In the genomic region with DNA sequence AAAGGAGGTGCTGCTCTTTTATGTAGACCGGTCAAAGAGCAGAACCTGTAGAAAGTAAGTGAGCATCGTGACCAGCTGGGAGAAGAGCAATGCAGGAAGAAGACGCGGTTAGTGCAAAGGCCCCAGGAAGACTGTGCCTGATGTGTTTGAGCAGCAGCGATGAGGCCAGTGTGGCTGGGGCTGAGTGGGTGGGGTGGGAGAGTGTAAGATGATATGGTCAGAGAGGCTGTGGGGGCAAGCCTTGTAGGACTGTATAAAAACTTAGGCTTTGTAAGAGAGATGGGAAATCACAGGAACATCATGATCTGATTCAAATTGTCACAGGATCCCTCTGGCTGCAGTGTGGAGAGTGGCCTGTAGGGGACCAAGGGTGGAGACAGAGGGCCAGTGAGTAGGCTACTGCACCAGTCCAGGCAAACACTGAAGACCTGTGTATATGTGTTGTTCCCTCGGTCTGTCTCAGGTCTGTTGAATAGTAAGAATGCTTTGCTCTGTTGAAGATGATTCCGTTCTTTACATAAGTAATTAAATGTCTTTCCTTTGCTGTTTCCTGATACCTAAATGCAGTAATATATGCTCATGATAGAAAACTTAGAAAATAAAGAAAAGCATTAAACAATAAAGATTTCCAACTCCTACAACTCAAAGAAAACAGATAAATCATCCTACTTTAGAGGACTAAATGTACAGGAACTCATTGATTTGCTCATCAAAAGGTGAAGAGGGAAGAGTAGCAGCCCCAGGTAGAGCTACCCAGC, we compare ENCODE assay signal across 9 cellular contexts. TPM values are rescaled to one million over a fixed set of nuclear protein-coding genes. Genes with fewer than 3 reads are reported as not detected.
DNase-seq lines count a peak whose midpoint lies in the region; ATAC-seq lines count a peak whose summit lies in the region.
"Had no signal": no experiment of that assay in that cellular context is flagged by ENCODE, and none has a peak within 500 bp of the region (broad histone marks: within the 10 kb centered on the region; RNA-seq: fewer than 3 reads in every experiment).

No MANE protein-coding gene starts in this region.

- ATAC-seq in left colon: peak; percentile 52
- ATAC-seq in HG02610 (IDR thresholded peaks at IDR 0.05; ENCODE audit: unreplicated experiment): no peak
- no peak for ATAC-seq in GM21717 (IDR thresholded peaks at IDR 0.05; ENCODE audit: unreplicated experiment)

- DNase-seq in 8988T (peak; percentile 49), ELR (ENCODE audit: low read depth) (peak; percentile 64), LHCN-M2 (ENCODE audit: low read depth) (peak; percentile 33), left colon (peak in 1 of 2 donors; percentile 50), mucosa of gallbladder (ENCODE audit: low spot score) (no peak)
- peak; percentile 39 for DNase-seq in activated T-cell treated with anti-CD3 and anti-CD28 coated beads, Interleukin-2, amount 50 U/mL, for 1 hour

- intact Hi-C loops in left colon (cut with DNase I, micrococcal nuclease): no loop called here

RNA-seq across cellular contexts. Expression of a gene that starts 23.6 kb away (rescaled TPM):
- not detected in 2 replicates for total RNA-seq in LHCN-M2 (2014; rRNA removed)
- 0.11 TPM for polyA plus RNA-seq in LHCN-M2 (2012)
- total RNA-seq in left colon: 100 to 1,000 TPM; 108 to 124 TPM
- 144 TPM for total RNA-seq in mucosa of gallbladder
- total RNA-seq: dermis microvascular lymphatic vessel endothelial cell had no signal

RNA-seq across cellular contexts. Expression of a gene that starts 30.0 kb away (rescaled TPM):
- total RNA-seq in LHCN-M2 (2014; rRNA removed): 104 and 118 TPM in 2 replicates
- polyA plus RNA-seq in LHCN-M2 (2012): 94.9 TPM
- total RNA-seq in left colon: 100 to 1,000 TPM; 122 to 152 TPM
- total RNA-seq in mucosa of gallbladder: 98.3 TPM

RNA-seq across cellular contexts. Expression of a gene that starts 37.9 kb away (rescaled TPM):
- total RNA-seq in LHCN-M2 (2014; rRNA removed) (0.29 and 1.3 TPM in 2 replicates), left colon (100 to 1,000 TPM; 123 to 135 TPM), mucosa of gallbladder (48.0 TPM)
- polyA plus RNA-seq in LHCN-M2 (2012): 4.5 TPM

Comparison
In these comparisons a context has a peak if more than half of its experiments do, and no peak if none do; other contexts are left out.
1. RNA of a gene that starts 23.6 kb away (total RNA-seq): 144 TPM in mucosa of gallbladder (single experiment) and 108 to 124 TPM in left colon; not detected in LHCN-M2; every median in the first group is over 10 times any median in the second.
2. RNA of a gene that starts 37.9 kb away (total RNA-seq): 123 to 135 TPM in left colon and 48.0 TPM in mucosa of gallbladder (single experiment); 0.29 to 1.3 TPM in LHCN-M2; every median in the first group is over 10 times any median in the second.